ENCODE assay signal across 20 cellular contexts in the genomic region with DNA sequence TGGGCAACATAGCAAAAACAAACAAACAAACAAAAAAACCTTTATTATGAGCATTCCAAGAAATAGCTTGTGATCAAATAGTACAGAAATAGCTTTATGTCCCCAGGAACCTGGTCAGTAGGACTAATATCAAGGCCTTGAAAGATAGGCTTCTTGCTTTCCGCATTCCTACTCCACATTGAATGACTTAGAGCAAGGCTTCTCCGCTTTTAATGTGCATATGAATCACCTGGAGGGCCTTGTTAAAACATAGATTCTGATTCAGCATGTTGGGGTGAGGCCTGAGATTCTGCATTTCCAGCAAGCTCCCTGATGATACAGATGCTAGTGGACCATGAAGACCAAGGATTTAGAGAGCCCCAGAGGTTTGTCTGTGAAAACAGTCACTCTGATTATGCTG. TPM values are rescaled to one million over a fixed set of nuclear protein-coding genes. Genes with fewer than 3 reads are reported as not detected.
DNase-seq lines count a peak whose midpoint lies in the region; ATAC-seq, FAIRE-seq and TF ChIP-seq lines count a peak whose summit lies in the region.
"Had no signal": no experiment of that assay in that cellular context is flagged by ENCODE, and none has a peak within 500 bp of the region (broad histone marks: within the 10 kb centered on the region; RNA-seq: fewer than 3 reads in every experiment).

No MANE protein-coding gene starts in this region.

- H3K4me1 ChIP-seq in GM23338 (ENCODE audit: insufficient read depth), result peaks cover 46% of the 10 kb centered on the region
- peaks cover 43% of the 10 kb centered on the region for H3K4me1 ChIP-seq in iPS-20b (ENCODE audit: insufficient read depth, low read length)
- H3K4me1 ChIP-seq in trophoblast cell (ENCODE audit: control insufficient read depth in 1 of 2, insufficient read depth in 2 of 2, low read length in 2 of 2), result peaks cover 7 to 10% of the 10 kb centered on the region in 2 experiments

- peaks cover 15% of the 10 kb centered on the region; the same call in 1 of the 2 replicates for H3K9me2 ChIP-seq in GM23338 (ENCODE audit: insufficient read depth)

- no peaks in the 10 kb centered on the region for H3K9me3 Mint-ChIP-seq in GM23338
- H3K9me3 Mint-ChIP-seq in WTC11, result no peaks in the 10 kb centered on the region
- H3K9me3 Mint-ChIP-seq in activated CD8-positive, alpha-beta T cell treated with anti-CD3 and anti-CD28 coated beads for 36 hours, result no peaks in the 10 kb centered on the region
- H3K9me3 Mint-ChIP-seq: CD14-positive monocyte; CD8-positive, alpha-beta T cell had no signal

- H3F3A ChIP-seq in GM23338 (replicated peaks; ENCODE audit: low read depth), result peaks cover under 1% of the 10 kb centered on the region; the same call in 1 of the 2 replicates

- H3K4me1 Mint-ChIP-seq in GM23338 (peaks cover 69% of the 10 kb centered on the region), WTC11 (peaks cover 72% of the 10 kb centered on the region)
- peaks cover 7% of the 10 kb centered on the region for H3K4me1 Mint-ChIP-seq in activated CD8-positive, alpha-beta T cell treated with anti-CD3 and anti-CD28 coated beads for 36 hours (ENCODE audit: low read depth)

- CTCF ChIA-PET in WTC11 (lab: Charles Lee), result interaction anchor here (0.8 to 2.4 kb wide), 13 partner anchors 9 to 180 kb away, joined by 3 to 12 read pairs (median 5); a partner anchor contains a TSS
- CTCF ChIA-PET in activated CD8-positive, alpha-beta T cell treated with anti-CD3 and anti-CD28 coated beads for 36 hours (lab: Charles Lee), result interaction anchor here (1.0 to 3.8 kb wide), 6 partner anchors 17 to 180 kb away, joined by 3 to 14 read pairs (median 7); a partner anchor contains a TSS

- FAIRE-seq in H54 (lab: Jason Lieb, UNC), result no peak
- FAIRE-seq: D721Med, G401.6, GM12891, GM19239 had no signal

- H2BK12ac ChIP-seq in trophoblast cell (ENCODE audit: low read length), result peak overlapping the region; percentile 11

- H3K9me3 ChIP-seq in iPS-20b (ENCODE audit: insufficient read depth, low read depth, low read length) (no peaks in the 10 kb centered on the region), trophoblast cell (ENCODE audit: insufficient read depth, low read depth, low read length) (no peaks in the 10 kb centered on the region)

- H2AFZ ChIP-seq in GM23338, result no peak overlapping the region
- H2AFZ ChIP-seq in trophoblast cell (ENCODE audit: insufficient read depth, low read length, poor library complexity), result no peak overlapping the region

- DNase-seq in GM23338 (ENCODE audit: low spot score) (peak; percentile 55), WTC11 (ENCODE audit: low spot score) (no peak), trophoblast cell (no peak), H54 (ENCODE audit: insufficient read length, low spot score) (no peak), GM13976 (ENCODE audit: low spot score) (no peak)
- DNase-seq in activated CD8-positive, alpha-beta T cell treated with anti-CD3 and anti-CD28 coated beads for 36 hours, result no peak
- DNase-seq: CD8-positive, alpha-beta T cell; COR-L47; DMS153; DMS79 treated with DMSO at 0.1 percent for 48 hours; EL; H7 had no signal

- ATAC-seq in GM23338 (peak; percentile 55), WTC11 (no peak), HG03354 (IDR thresholded peaks at IDR 0.05; ENCODE audit: poor library complexity, severe bottlenecking, unreplicated experiment) (no peak)
- ATAC-seq in activated CD8-positive, alpha-beta T cell treated with anti-CD3 and anti-CD28 coated beads for 36 hours, result no peak
- ATAC-seq: CD8-positive, alpha-beta T cell had no signal

- no peak overlapping the region for H3K18ac ChIP-seq in trophoblast cell (ENCODE audit: low read length)

- no peaks in the 10 kb centered on the region for H3K79me1 ChIP-seq in trophoblast cell (ENCODE audit: low read length)

- H3K4me3 Mint-ChIP-seq in GM23338, result peak overlapping the region; percentile 21; the same call in 1 of the 3 replicates
- no peak overlapping the region; the same call in 1 of the 2 replicates for H3K4me3 Mint-ChIP-seq in WTC11
- H3K4me3 Mint-ChIP-seq in activated CD8-positive, alpha-beta T cell treated with anti-CD3 and anti-CD28 coated beads for 36 hours, result no peak overlapping the region
- H3K4me3 Mint-ChIP-seq: CD14-positive monocyte; CD8-positive, alpha-beta T cell had no signal

- no peak overlapping the region for H2AK5ac ChIP-seq in trophoblast cell (ENCODE audit: low read length)

- no peak overlapping the region for H4K12ac ChIP-seq in trophoblast cell (ENCODE audit: low read depth, low read length)

- H3K27me3 ChIP-seq in GM23338 (ENCODE audit: insufficient read depth) (no peaks in the 10 kb centered on the region), iPS-20b (ENCODE audit: insufficient read depth, low read length) (peaks cover 9% of the 10 kb centered on the region; the same call in 1 of the 2 replicates), trophoblast cell (ENCODE audit: insufficient read depth, low read length) (no peaks in the 10 kb centered on the region)

- peaks cover 13% of the 10 kb centered on the region for H3K27me3 Mint-ChIP-seq in GM23338 (ENCODE audit: insufficient read depth, low read depth, poor library complexity)
- H3K27me3 Mint-ChIP-seq in WTC11 (ENCODE audit: low read depth), result peaks cover 12% of the 10 kb centered on the region
- peaks cover 4% of the 10 kb centered on the region for H3K27me3 Mint-ChIP-seq in activated CD8-positive, alpha-beta T cell treated with anti-CD3 and anti-CD28 coated beads for 36 hours

- intact Hi-C loops in activated CD8-positive, alpha-beta T cell treated with anti-CD3 and anti-CD28 coated beads for 36 hours (cut with micrococcal nuclease), result no loop called here

- H3K36me3 Mint-ChIP-seq in GM23338 (ENCODE audit: low read depth), result no peaks in the 10 kb centered on the region
- no peaks in the 10 kb centered on the region for H3K36me3 Mint-ChIP-seq in WTC11
- no peaks in the 10 kb centered on the region for H3K36me3 Mint-ChIP-seq in activated CD8-positive, alpha-beta T cell treated with anti-CD3 and anti-CD28 coated beads for 36 hours (ENCODE audit: low read depth)
- H3K36me3 Mint-ChIP-seq: CD14-positive monocyte; CD8-positive, alpha-beta T cell had no signal

- no peak overlapping the region for H3K23ac ChIP-seq in trophoblast cell (ENCODE audit: low read length)

- H3K4me3 ChIP-seq in GM23338, result 0 out of 2 replicates have a peak overlapping the region, but pooled peaks have one; percentile 9
- peak overlapping the region; percentile 10; the same call in 1 of the 2 replicates for H3K4me3 ChIP-seq in iPS-20b (ENCODE audit: low read length)
- H3K4me3 ChIP-seq in trophoblast cell (ENCODE audit: low read depth, low read length), result no peak overlapping the region

- POLR2A ChIA-PET in WTC11 (lab: Charles Lee), result no interaction called here
- POLR2A ChIA-PET in activated CD8-positive, alpha-beta T cell treated with anti-CD3 and anti-CD28 coated beads for 36 hours (lab: Charles Lee), result interaction anchor here (1.0 kb wide), 1 partner anchor 78 kb away, joined by 3 read pairs; no protein-coding TSS in a partner anchor

- H4K8ac ChIP-seq in trophoblast cell (ENCODE audit: low read depth, low read length), result no peak overlapping the region

- H3K79me2 ChIP-seq in GM23338 (replicated peaks; ENCODE audit: insufficient read depth) (no peaks in the 10 kb centered on the region), trophoblast cell (ENCODE audit: control insufficient read depth, insufficient read depth, low read length, poor library complexity) (no peaks in the 10 kb centered on the region)

- H3K27ac Mint-ChIP-seq in GM23338 (no peak overlapping the region), WTC11 (no peak overlapping the region; the same call in 1 of the 2 replicates)
- H3K27ac Mint-ChIP-seq in activated CD8-positive, alpha-beta T cell treated with anti-CD3 and anti-CD28 coated beads for 36 hours, result no peak overlapping the region
- H3K27ac Mint-ChIP-seq: CD14-positive monocyte; CD8-positive, alpha-beta T cell had no signal

- H3K4me2 ChIP-seq in GM23338, result peak overlapping the region; percentile 76
- no peak overlapping the region for H3K4me2 ChIP-seq in trophoblast cell (ENCODE audit: low read length)

- no peak overlapping the region for H2BK5ac ChIP-seq in trophoblast cell (ENCODE audit: low read depth, low read length, poor library complexity)

- TF ChIP-seq POLR2A in H54 (IDR thresholded peaks at IDR 0.05; ENCODE audit: low read depth, low read length), result no peak

- in situ Hi-C loops in GM13976 (cut with MboI; ENCODE audit: low sequenced_read_pairs, unreplicated experiment), result no loop called here

- no peak for TF ChIP-seq CTCF in GM23338 (conservative IDR thresholded peaks at IDR 0.05; ENCODE audit: low read depth in 2 of 2)
- TF ChIP-seq CTCF in WTC11 (IDR thresholded peaks at IDR 0.05), result no peak
- TF ChIP-seq CTCF in GM13976 (IDR thresholded peaks at IDR 0.05; ENCODE audit: borderline replicate concordance, control extremely low read depth, extremely low read depth, insufficient read depth, missing control alignments), result no peak
- no peak for TF ChIP-seq CTCF in activated CD8-positive, alpha-beta T cell treated with anti-CD3 and anti-CD28 coated beads for 36 hours (IDR thresholded peaks at IDR 0.05)

- no peak overlapping the region for H3K14ac ChIP-seq in trophoblast cell (ENCODE audit: low read length)

- no peak overlapping the region for H2BK120ac ChIP-seq in trophoblast cell (ENCODE audit: insufficient read depth, low read length, poor library complexity)

- H3K9ac ChIP-seq in iPS-20b (ENCODE audit: low read depth, low read length), result no peak overlapping the region
- H3K9ac ChIP-seq in trophoblast cell (ENCODE audit: low read length), result no peak overlapping the region

- H3K36me3 ChIP-seq in GM23338 (ENCODE audit: insufficient read depth) (no peaks in the 10 kb centered on the region), iPS-20b (ENCODE audit: insufficient read depth, low read depth, low read length) (no peaks in the 10 kb centered on the region), trophoblast cell (ENCODE audit: control insufficient read depth in 1 of 2, insufficient read depth in 2 of 2, low read length in 2 of 2) (no peaks in the 10 kb centered on the region)

- no peak overlapping the region for H4K91ac ChIP-seq in trophoblast cell (ENCODE audit: low read depth, low read length)

- no peak overlapping the region for H3K27ac ChIP-seq in GM23338 (ENCODE audit: low read depth)
- H3K27ac ChIP-seq in iPS-20b (ENCODE audit: low read length), result no peak overlapping the region
- H3K27ac ChIP-seq in trophoblast cell (ENCODE audit: low read depth, low read length), result no peak overlapping the region
- H3K27ac ChIP-seq: 22Rv1 had no signal

- H3K4ac ChIP-seq in trophoblast cell (ENCODE audit: low read depth, low read length), result no peak overlapping the region

- no peaks in the 10 kb centered on the region for H4K20me1 ChIP-seq in GM23338 (replicated peaks; ENCODE audit: insufficient read depth)

- no CpG with 5 or more reads among the region's 2 CpGs for WGBS in trophoblast cell (ENCODE audit: extremely low coverage, insufficient coverage, insufficient read length)

TF ChIP-seq in GM23338, 12 proteins besides CTCF, POLR2A, EP300 and RAD21 (continues in another document):
- no peak for TF ChIP-seq CREB1 (CRISPR knock-in tag; IDR thresholded peaks at IDR 0.05; ENCODE audit: low read depth)

RNA-seq across cellular contexts. Expression of a gene that starts 17.4 kb away (rescaled TPM):
- 4.3 and 6.2 TPM in 2 replicates for total RNA-seq in GM23338 (2014; rRNA removed; shearing (Covaris generic))
- polyA plus RNA-seq in GM23338 (2016; fragmentation: Nextera tagmentation; extraction: Ambion mirVana), result 2.5 and 2.8 TPM in 2 replicates
- 9.2 to 11.6 TPM (median 11.0 TPM) in 3 replicates for total RNA-seq in WTC11 (2021)
- 26.6 and 31.1 TPM in 2 replicates for polyA plus RNA-seq in trophoblast cell (2013)
- 1 to 10 TPM; 3.0 to 3.7 TPM for total RNA-seq in activated CD8-positive, alpha-beta T cell treated with anti-CD3 and anti-CD28 coated beads for 36 hours
